ENCODE assay signal across 10 cellular contexts in the genomic region with DNA sequence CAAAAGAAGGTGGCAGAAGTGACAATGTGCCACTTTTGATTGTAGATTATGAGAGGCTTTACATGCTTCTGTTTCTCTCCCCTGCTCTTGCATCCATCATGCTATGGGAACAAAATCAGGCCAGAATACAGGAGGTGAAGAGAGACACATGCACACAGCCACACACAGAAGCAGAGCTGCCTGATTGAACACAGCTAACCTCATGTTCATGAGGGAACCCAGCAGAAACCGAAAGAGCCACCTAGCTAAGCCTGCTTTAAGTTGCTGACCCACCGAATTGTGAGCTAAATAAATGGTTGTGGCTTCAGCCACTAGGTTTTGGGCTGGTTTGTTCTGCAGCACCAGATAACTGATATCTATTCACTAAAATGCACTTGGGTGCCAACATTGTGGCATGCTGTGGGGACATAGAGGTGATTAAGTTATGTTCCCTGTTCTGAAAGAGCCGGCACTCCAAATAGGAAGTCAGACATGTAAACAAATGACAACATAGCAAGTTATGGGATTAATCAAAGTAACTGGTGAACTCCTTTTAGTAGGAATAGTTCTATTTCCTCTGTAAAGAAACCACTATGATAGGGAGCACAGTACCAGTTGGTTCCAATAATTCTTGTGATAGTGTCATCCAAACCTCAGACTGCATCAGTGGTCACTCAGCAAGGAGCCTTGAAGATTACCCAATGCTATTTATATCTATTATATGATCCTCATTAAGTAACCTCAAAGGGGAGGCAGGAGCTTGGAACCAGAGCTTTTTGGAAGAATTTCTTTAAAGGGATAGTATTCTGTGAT.
A peak's percentile ranks its signal among the peaks of the same experiment; 100 is the strongest.
DNase-seq lines count a peak whose midpoint lies in the region; ATAC-seq and TF ChIP-seq lines count a peak whose summit lies in the region.
"Had no signal": no experiment of that assay in that cellular context is flagged by ENCODE, and none has a peak within 500 bp of the region (broad histone marks: within the 10 kb centered on the region; RNA-seq: fewer than 3 reads in every experiment).

No MANE protein-coding gene starts in this region.

- peak overlapping the region; percentile 43 for H3K27ac Mint-ChIP-seq in activated B cell treated with CpG ODN at 0.5 μM for 24 hours
- H3K27ac Mint-ChIP-seq in stimulated activated memory B cell treated with anti-CD40 and anti-IgM and Interleukin-4, amounts not matched to agents 10 μg/mL and 1 μg/mL and 100 μg/mL, for 72 hours, result peak overlapping the region; percentile 35
- H3K27ac Mint-ChIP-seq: stimulated activated naive B cell treated with anti-CD40 and anti-IgM and Interleukin-4, amounts not matched to agents 10 μg/mL and 1 μg/mL and 100 μg/mL, for 72 hours had no signal

- POLR2A ChIA-PET in activated B cell treated with CpG ODN at 0.5 μM for 24 hours (lab: Charles Lee), result interaction anchor here (0.7 to 1.3 kb wide), 2 partner anchors 19 to 20 kb away, joined by 3 to 4 read pairs; no protein-coding TSS in a partner anchor

- intact Hi-C loops in activated B cell treated with CpG ODN at 0.5 μM for 24 hours (cut with micrococcal nuclease), result loop anchor here (10.0 kb wide), 1 partner anchor 317 kb away; no protein-coding TSS in a partner anchor

- CTCF ChIA-PET in activated B cell treated with CpG ODN at 0.5 μM for 24 hours (lab: Charles Lee), result no interaction called here

- ATAC-seq in GM19372 (IDR thresholded peaks at IDR 0.05; ENCODE audit: low read depth, unreplicated experiment) (peak; percentile 55), HG02981 (IDR thresholded peaks at IDR 0.05; ENCODE audit: unreplicated experiment) (peak; percentile 60), activated B cell treated with CpG ODN at 0.5 μM for 24 hours (ENCODE audit: low read depth) (peak; percentile 46)
- ATAC-seq in stimulated activated memory B cell treated with anti-CD40 and anti-IgM and Interleukin-4, amounts not matched to agents 10 μg/mL and 1 μg/mL and 100 μg/mL, for 72 hours, result peak; percentile 39
- ATAC-seq: stimulated activated naive B cell treated with anti-CD40 and anti-IgM and Interleukin-4, amounts not matched to agents 10 μg/mL and 1 μg/mL and 100 μg/mL, for 72 hours had no signal

- peaks cover 68% of the 10 kb centered on the region for H3K4me1 Mint-ChIP-seq in activated B cell treated with CpG ODN at 0.5 μM for 24 hours
- peaks cover 70% of the 10 kb centered on the region for H3K4me1 Mint-ChIP-seq in stimulated activated memory B cell treated with anti-CD40 and anti-IgM and Interleukin-4, amounts not matched to agents 10 μg/mL and 1 μg/mL and 100 μg/mL, for 72 hours

- no peak for DNase-seq in activated B cell treated with CpG ODN at 0.5 μM for 24 hours
- DNase-seq in NCI-H774 (lab: John Stamatoyannopoulos, UW), result no peak
- no peak for DNase-seq in midbrain (lab: John Stamatoyannopoulos, UW)
- no peak for DNase-seq in central memory CD4-positive, alpha-beta T cell
- no peak for DNase-seq in activated T-cell treated with anti-CD3 and anti-CD28 coated beads, Interleukin-2, amount 50 U/mL, for 48 hours
- DNase-seq: SHP77; stimulated activated naive B cell treated with anti-CD40 and anti-IgM and Interleukin-4, amounts not matched to agents 10 μg/mL and 1 μg/mL and 100 μg/mL, for 72 hours had no signal

- no peaks in the 10 kb centered on the region for H3K9me3 Mint-ChIP-seq in activated B cell treated with CpG ODN at 0.5 μM for 24 hours
- H3K9me3 Mint-ChIP-seq in stimulated activated memory B cell treated with anti-CD40 and anti-IgM and Interleukin-4, amounts not matched to agents 10 μg/mL and 1 μg/mL and 100 μg/mL, for 72 hours, result no peaks in the 10 kb centered on the region

- peak overlapping the region; percentile 3 for H3K4me3 Mint-ChIP-seq in activated B cell treated with CpG ODN at 0.5 μM for 24 hours
- H3K4me3 Mint-ChIP-seq in stimulated activated memory B cell treated with anti-CD40 and anti-IgM and Interleukin-4, amounts not matched to agents 10 μg/mL and 1 μg/mL and 100 μg/mL, for 72 hours, result no peak overlapping the region
- H3K4me3 Mint-ChIP-seq: stimulated activated naive B cell treated with anti-CD40 and anti-IgM and Interleukin-4, amounts not matched to agents 10 μg/mL and 1 μg/mL and 100 μg/mL, for 72 hours had no signal

- H3K36me3 Mint-ChIP-seq in activated B cell treated with CpG ODN at 0.5 μM for 24 hours (ENCODE audit: low read depth), result no peaks in the 10 kb centered on the region
- H3K36me3 Mint-ChIP-seq in stimulated activated memory B cell treated with anti-CD40 and anti-IgM and Interleukin-4, amounts not matched to agents 10 μg/mL and 1 μg/mL and 100 μg/mL, for 72 hours, result no peaks in the 10 kb centered on the region
- H3K36me3 Mint-ChIP-seq: stimulated activated naive B cell treated with anti-CD40 and anti-IgM and Interleukin-4, amounts not matched to agents 10 μg/mL and 1 μg/mL and 100 μg/mL, for 72 hours had no signal

- no peak for TF ChIP-seq CTCF in activated B cell treated with CpG ODN at 0.5 μM for 24 hours (IDR thresholded peaks at IDR 0.05)

- no peaks in the 10 kb centered on the region for H3K27me3 Mint-ChIP-seq in activated B cell treated with CpG ODN at 0.5 μM for 24 hours
- H3K27me3 Mint-ChIP-seq in stimulated activated memory B cell treated with anti-CD40 and anti-IgM and Interleukin-4, amounts not matched to agents 10 μg/mL and 1 μg/mL and 100 μg/mL, for 72 hours, result no peaks in the 10 kb centered on the region
